In genomic region chr9:114153761-114154596, GRCh38 we compare ENCODE assay signal across 1 cellular context.
TF ChIP-seq lines count a peak whose summit lies in the region.

No MANE protein-coding gene starts in this region.

TF ChIP-seq in H1, 55 proteins besides CTCF, POLR2A, EP300 and RAD21:
- TF ChIP-seq E2F6 (IDR thresholded peaks at IDR 0.05) (peak; percentile 12; the same call in 1 of the 2 replicates), SP1 (IDR thresholded peaks at IDR 0.05; ENCODE audit: low read depth, low read length) (no peak), ASH2L (IDR thresholded peaks at IDR 0.05; ENCODE audit: low read length) (no peak), CREB1 (IDR thresholded peaks at IDR 0.05) (peak; percentile 20; the same call in 1 of the 2 replicates), TAF1 (IDR thresholded peaks at IDR 0.05; ENCODE audit: low read depth, low read length) (peak; percentile 43; the same call in 1 of the 2 replicates), TBP (IDR thresholded peaks at IDR 0.05; ENCODE audit: low read depth, low read length) (no peak), KDM5A (IDR thresholded peaks at IDR 0.05; ENCODE audit: low read length) (no peak), CEBPB (IDR thresholded peaks at IDR 0.05; ENCODE audit: low read depth, low read length) (no peak), USF2 (IDR thresholded peaks at IDR 0.05; ENCODE audit: low read length) (no peak), MAX (IDR thresholded peaks at IDR 0.05) (peak; percentile 48), FOSL1 (IDR thresholded peaks at IDR 0.05; ENCODE audit: insufficient read depth, low read depth, low read length) (no peak), CBX5 (IDR thresholded peaks at IDR 0.05; ENCODE audit: low read depth, low read length) (no peak), SIX5 (IDR thresholded peaks at IDR 0.05; ENCODE audit: low read depth, low read length) (no peak; the same call in 1 of the 2 replicates), ATF2 (IDR thresholded peaks at IDR 0.05; ENCODE audit: low read length) (no peak), YY1 (IDR thresholded peaks at IDR 0.05; ENCODE audit: low read depth, low read length) (peak; percentile 71; the same call in 1 of the 2 replicates), CHD7 (IDR thresholded peaks at IDR 0.05; ENCODE audit: insufficient replicate concordance, low read length) (no peak), EZH2 (IDR thresholded peaks at IDR 0.05; ENCODE audit: low read depth, low read length, severe bottlenecking) (peak; percentile 86), CTBP2 (IDR thresholded peaks at IDR 0.05; ENCODE audit: borderline replicate concordance, insufficient read depth, insufficient read length, low read length) (no peak), BACH1 (IDR thresholded peaks at IDR 0.05; ENCODE audit: low read length) (no peak), GABPA (IDR thresholded peaks at IDR 0.05; ENCODE audit: borderline replicate concordance, insufficient read depth, low read length) (no peak), TEAD4 (IDR thresholded peaks at IDR 0.05; ENCODE audit: low read depth, low read length) (0 out of 2 replicates have a peak, but pooled peaks have one; percentile 48), CBX8 (IDR thresholded peaks at IDR 0.05; ENCODE audit: borderline replicate concordance, low read depth, low read length) (no peak), SIRT6 (IDR thresholded peaks at IDR 0.05; ENCODE audit: low read length) (no peak), RFX5 (IDR thresholded peaks at IDR 0.05; ENCODE audit: borderline replicate concordance, low read depth, low read length) (no peak)
